ENCODE assay signal across 8 cellular contexts in genomic region chr11:14300661-14301304, GRCh38. TPM values are rescaled to one million over a fixed set of nuclear protein-coding genes. Genes with fewer than 3 reads are reported as not detected.
DNase-seq lines count a peak whose midpoint lies in the region; ATAC-seq and TF ChIP-seq lines count a peak whose summit lies in the region.

No MANE protein-coding gene starts in this region.

- no peak overlapping the region for H3K27ac Mint-ChIP-seq in activated T-helper 17 cell treated with anti-CD3 and anti-CD28 coated beads, Interleukin-2, amount 50 U/mL, for 72 hours
- no peak overlapping the region for H3K27ac Mint-ChIP-seq in osteocyte (ENCODE audit: unreplicated experiment)

- ATAC-seq in HG03565 (IDR thresholded peaks at IDR 0.05; ENCODE audit: unreplicated experiment), result peak; percentile 86
- peak; percentile 85 for ATAC-seq in activated T-helper 17 cell treated with anti-CD3 and anti-CD28 coated beads, Interleukin-2, amount 50 U/mL, for 72 hours (replicated peaks)
- no peak for ATAC-seq in HG03095 (IDR thresholded peaks at IDR 0.05; ENCODE audit: unreplicated experiment)

- TF ChIP-seq CTCF in GM20000 (IDR thresholded peaks at IDR 0.05; ENCODE audit: extremely low read depth, missing control alignments), result peak; percentile 46
- TF ChIP-seq CTCF in foreskin fibroblast (IDR thresholded peaks at IDR 0.05; ENCODE audit: low read depth, low read length), result peak; percentile 84
- peak; percentile 87 for TF ChIP-seq CTCF in osteocyte (IDR thresholded peaks at IDR 0.05)

- no peak overlapping the region for H3K4me3 ChIP-seq in foreskin fibroblast (ENCODE audit: low read depth in 1 of 2, low read length in 2 of 2)

- H3K4me1 Mint-ChIP-seq in activated T-helper 17 cell treated with anti-CD3 and anti-CD28 coated beads, Interleukin-2, amount 50 U/mL, for 72 hours, result peaks cover 4% of the 10 kb centered on the region
- H3K4me1 Mint-ChIP-seq in osteocyte (ENCODE audit: unreplicated experiment), result peaks cover 34% of the 10 kb centered on the region

- no peaks in the 10 kb centered on the region for H3K27me3 Mint-ChIP-seq in activated T-helper 17 cell treated with anti-CD3 and anti-CD28 coated beads, Interleukin-2, amount 50 U/mL, for 72 hours
- no peaks in the 10 kb centered on the region for H3K27me3 Mint-ChIP-seq in osteocyte (ENCODE audit: unreplicated experiment)

- H3K36me3 Mint-ChIP-seq in activated T-helper 17 cell treated with anti-CD3 and anti-CD28 coated beads, Interleukin-2, amount 50 U/mL, for 72 hours (ENCODE audit: low read depth), result peaks cover under 1% of the 10 kb centered on the region
- H3K36me3 Mint-ChIP-seq in osteocyte (ENCODE audit: unreplicated experiment), result no peaks in the 10 kb centered on the region

- no peaks in the 10 kb centered on the region for H3K9me3 Mint-ChIP-seq in activated T-helper 17 cell treated with anti-CD3 and anti-CD28 coated beads, Interleukin-2, amount 50 U/mL, for 72 hours
- H3K9me3 Mint-ChIP-seq in osteocyte (ENCODE audit: unreplicated experiment), result no peaks in the 10 kb centered on the region

- H3K4me3 Mint-ChIP-seq in activated T-helper 17 cell treated with anti-CD3 and anti-CD28 coated beads, Interleukin-2, amount 50 U/mL, for 72 hours, result no peak overlapping the region
- no peak overlapping the region for H3K4me3 Mint-ChIP-seq in osteocyte (ENCODE audit: unreplicated experiment)

- DNase-seq in DMS114 treated with DMSO at 0.1 percent for 48 hours (lab: John Stamatoyannopoulos, UW; ENCODE audit: unreplicated experiment), result peak; percentile 25
- DNase-seq in GM20000 (ENCODE audit: low spot score), result peak; percentile 41
- peak; percentile 89 for DNase-seq in OCI-M1 (lab: John Stamatoyannopoulos, UW)
- DNase-seq in foreskin fibroblast, result peak; percentile 66 to 85
- DNase-seq in osteocyte (ENCODE audit: extremely low spot score, unreplicated experiment), result no peak

RNA-seq across cellular contexts. Expression of gene RRAS2, which starts 58.2 kb away (rescaled TPM):
- 10 to 100 TPM; 35.4 to 41.0 TPM for total RNA-seq in activated T-helper 17 cell treated with anti-CD3 and anti-CD28 coated beads, Interleukin-2, amount 50 U/mL, for 72 hours
- 91.8 and 95.7 TPM in 2 replicates for total RNA-seq in osteocyte
